23 cellular contexts compared by ENCODE assay signal in the genomic region with DNA sequence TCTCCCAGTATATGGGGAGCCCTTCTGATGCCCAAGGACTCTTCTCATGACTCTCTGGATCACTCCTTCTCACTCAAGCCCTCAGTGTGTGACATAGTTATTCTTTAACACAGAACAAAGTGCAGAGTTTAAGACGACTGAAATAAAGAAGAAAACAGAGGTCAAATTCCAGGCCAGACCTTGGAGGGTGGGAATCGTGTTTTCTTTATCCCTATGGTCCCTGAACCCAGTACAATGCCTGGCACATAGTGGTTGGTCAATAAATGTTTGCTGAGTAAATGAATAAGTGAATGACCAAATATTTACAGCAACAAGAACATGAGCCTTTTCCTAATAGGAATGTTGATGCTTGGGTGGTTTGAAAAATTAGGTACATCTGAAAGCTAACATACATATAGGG. TPM values are rescaled to one million over a fixed set of nuclear protein-coding genes. Genes with fewer than 3 reads are reported as not detected.
DNase-seq lines count a peak whose midpoint lies in the region; ATAC-seq, FAIRE-seq and TF ChIP-seq lines count a peak whose summit lies in the region.
"Had no signal": no experiment of that assay in that cellular context is flagged by ENCODE, and none has a peak within 500 bp of the region (broad histone marks: within the 10 kb centered on the region; RNA-seq: fewer than 3 reads in every experiment).

No MANE protein-coding gene starts in this region.

- DNase-seq in epithelial cell of proximal tubule (ENCODE audit: low read depth): peak; percentile 64
- DNase-seq in left colon: no peak
- DNase-seq in mucosa of gallbladder (ENCODE audit: low spot score): peak; percentile 51
- peak; percentile 85 for DNase-seq in small intestine
- DNase-seq in HEK293T (ENCODE audit: extremely low spot score): no peak
- DNase-seq in esophagus muscularis mucosa (ENCODE audit: extremely low spot score): no peak
- no peak for DNase-seq in G401 (ENCODE audit: low spot score)
- DNase-seq: BE2C; C1 segment of cervical spinal cord; CD4-positive, CD25-positive, alpha-beta regulatory T cell; CD8-positive, alpha-beta memory T cell; COR-L47; GDM1; GOT3; H7; IMR-90; KBM-7 had no signal

- in situ Hi-C loops in G401 (cut with HindIII; ENCODE audit: low sequenced_read_pairs): no loop called here

- no peaks in the 10 kb centered on the region for H3K27me3 ChIP-seq in small intestine (ENCODE audit: control insufficient read depth in 2 of 2, insufficient read depth in 2 of 2, low read length in 2 of 2)
- H3K27me3 ChIP-seq in esophagus muscularis mucosa: no peaks in the 10 kb centered on the region
- H3K27me3 ChIP-seq: BE2C had no signal

- H3K27ac ChIP-seq in small intestine (ENCODE audit: low read depth in 1 of 2, low read length in 1 of 2) (no peak overlapping the region), esophagus muscularis mucosa (replicated peaks in 1 of 4) (no peak overlapping the region)

- H3K4me3 ChIP-seq in epithelial cell of proximal tubule (ENCODE audit: low read depth, low read length) (no peak overlapping the region), small intestine (ENCODE audit: low read depth in 1 of 2, low read length in 2 of 2) (no peak overlapping the region), esophagus muscularis mucosa (no peak overlapping the region)

- TF ChIP-seq CTCF in epithelial cell of proximal tubule (conservative IDR thresholded peaks at IDR 0.05; ENCODE audit: low read depth, low read length): no peak
- TF ChIP-seq CTCF in esophagus muscularis mucosa (IDR thresholded peaks at IDR 0.05): no peak

- CTCF ChIA-PET in HEK293T (lab: Yijun Ruan, JAX): no interaction called here

- TF ChIP-seq POLR2A in esophagus muscularis mucosa (IDR thresholded peaks at IDR 0.05; ENCODE audit: low read depth): no peak

- no peaks in the 10 kb centered on the region for H3K9me3 ChIP-seq in small intestine (ENCODE audit: control insufficient read depth, low read depth)
- H3K9me3 ChIP-seq in esophagus muscularis mucosa: no peaks in the 10 kb centered on the region
- H3K9me3 ChIP-seq: BE2C had no signal

- no peak for TF ChIP-seq EP300 in esophagus muscularis mucosa (IDR thresholded peaks at IDR 0.05)

- no peak for FAIRE-seq in small intestine (lab: Jason Lieb, UNC)
- FAIRE-seq: A204.1, D721Med, GM12892, GM18507 had no signal

- no peaks in the 10 kb centered on the region for H3K4me1 ChIP-seq in small intestine (ENCODE audit: control insufficient read depth in 2 of 2, insufficient read depth in 1 of 2, low read depth in 1 of 2, low read length in 1 of 2)
- H3K4me1 ChIP-seq in esophagus muscularis mucosa: peaks cover 0 to 11% (median 0%) of the 10 kb centered on the region in 4 donors

- intact Hi-C loops in left colon (cut with DNase I, micrococcal nuclease): no loop called here
- intact Hi-C loops in esophagus muscularis mucosa (cut with DNase I): no loop called here

- H3K36me3 ChIP-seq in small intestine (ENCODE audit: control insufficient read depth in 2 of 2, insufficient read depth in 2 of 2, low read length in 2 of 2) (no peaks in the 10 kb centered on the region), esophagus muscularis mucosa (peaks cover 0 to 3% (median 0%) of the 10 kb centered on the region in 4 donors)
- H3K36me3 ChIP-seq: BE2C had no signal

- ATAC-seq in left colon (peak; percentile 93), GM21381 (IDR thresholded peaks at IDR 0.05; ENCODE audit: unreplicated experiment) (no peak)
- ATAC-seq: HCT116 had no signal

- WGBS in small intestine, 3 donors: 6 to 39% (median 28%) methylated on average over 2 of the region's 2 CpGs
- 65% methylated on average over 2 of the region's 2 CpGs for WGBS in esophagus muscularis mucosa

- POLR2A ChIA-PET in HEK293T (lab: Yijun Ruan, JAX): no interaction called here

TF ChIP-seq in HEK293T, 16 proteins besides CTCF, POLR2A, EP300 and RAD21:
- TF ChIP-seq NFRKB (IDR thresholded peaks at IDR 0.05): no peak
- TF ChIP-seq ZNF384 (IDR thresholded peaks at IDR 0.05): no peak
- TF ChIP-seq ELF4 (IDR thresholded peaks at IDR 0.05): no peak
- TF ChIP-seq FOXM1 (IDR thresholded peaks at IDR 0.05; ENCODE audit: borderline replicate concordance): no peak
- TF ChIP-seq BHLHE40 (IDR thresholded peaks at IDR 0.05; ENCODE audit: borderline replicate concordance): no peak
- no peak for TF ChIP-seq ARNT (IDR thresholded peaks at IDR 0.05)
- no peak for TF ChIP-seq FOXK2 (IDR thresholded peaks at IDR 0.05)
- TF ChIP-seq SP1 (IDR thresholded peaks at IDR 0.05): no peak
- TF ChIP-seq HDGF (IDR thresholded peaks at IDR 0.05; ENCODE audit: borderline replicate concordance): no peak

RNA-seq across cellular contexts. Expression of gene VSTM5, which starts 28.8 kb away (rescaled TPM):
- total RNA-seq in epithelial cell of proximal tubule: 0.17 and 0.51 TPM in 2 replicates
- 1 to 10 TPM; 1.1 to 2.5 TPM for total RNA-seq in left colon
- 1.8 TPM for total RNA-seq in mucosa of gallbladder
- 1 to 10 TPM in 1 of 3 donors, not detected in 2; 1.5 TPM for polyA plus RNA-seq in small intestine
- total RNA-seq in esophagus muscularis mucosa: under 1 TPM in 3 of 4 donors, not detected in 1; 0.17 to 0.39 (median 0.17) TPM
- total RNA-seq in G401 (2014; rRNA removed; shearing (Covaris generic)): not detected in 2 replicates
- total RNA-seq: CD4-positive, CD25-positive, alpha-beta regulatory T cell; CD8-positive, alpha-beta memory T cell had no signal
- polyA plus RNA-seq: CD8-positive, alpha-beta memory T cell had no signal

RNA-seq across cellular contexts. Expression of gene MED17, which starts 37.5 kb away (rescaled TPM):
- 26.9 and 33.4 TPM in 2 replicates for total RNA-seq in epithelial cell of proximal tubule
- 10 to 100 TPM; 22.6 to 25.6 TPM for total RNA-seq in left colon
- total RNA-seq in mucosa of gallbladder: 36.5 TPM
- polyA plus RNA-seq in small intestine: 10 to 100 TPM in 1 of 3 donors, 1 to 10 TPM in 2; 8.5 to 12.6 (median 9.5) TPM
- 10 to 100 TPM; 18.9 to 27.8 (median 22.3) TPM for total RNA-seq in esophagus muscularis mucosa
- 34.2 and 38.6 TPM in 2 replicates for total RNA-seq in G401 (2014; rRNA removed; shearing (Covaris generic))

Comparison
In these comparisons a context has a peak if more than half of its experiments do, and no peak if none do; other contexts are left out.
1. DNase-seq: peak in epithelial cell of proximal tubule (single experiment), mucosa of gallbladder (single experiment) and small intestine (single experiment); none in left colon (0 of 2), HEK293T (single experiment), esophagus muscularis mucosa (single experiment) and G401 (single experiment).